In genomic region chr4:13240066-13240465, GRCh38 we compare ENCODE assay signal across 1 cellular context.
TF ChIP-seq lines count a peak whose summit lies in the region.

No MANE protein-coding gene starts in this region.

TF ChIP-seq in H1, 55 proteins besides CTCF, POLR2A, EP300 and RAD21 (continued from another document):
- no peak for TF ChIP-seq ATF3 (IDR thresholded peaks at IDR 0.05; ENCODE audit: insufficient read depth, low read depth, low read length)
- no peak for TF ChIP-seq CHD7 (IDR thresholded peaks at IDR 0.05; ENCODE audit: insufficient replicate concordance, low read length)
- TF ChIP-seq BRCA1 (IDR thresholded peaks at IDR 0.05; ENCODE audit: low read depth, low read length): no peak
- TF ChIP-seq EZH2 (IDR thresholded peaks at IDR 0.05; ENCODE audit: low read depth, low read length, severe bottlenecking): no peak
TF ChIP-seq in H1: peak in this region for 0.
